ENCODE assay signal across 1 cellular context in the genomic region with DNA sequence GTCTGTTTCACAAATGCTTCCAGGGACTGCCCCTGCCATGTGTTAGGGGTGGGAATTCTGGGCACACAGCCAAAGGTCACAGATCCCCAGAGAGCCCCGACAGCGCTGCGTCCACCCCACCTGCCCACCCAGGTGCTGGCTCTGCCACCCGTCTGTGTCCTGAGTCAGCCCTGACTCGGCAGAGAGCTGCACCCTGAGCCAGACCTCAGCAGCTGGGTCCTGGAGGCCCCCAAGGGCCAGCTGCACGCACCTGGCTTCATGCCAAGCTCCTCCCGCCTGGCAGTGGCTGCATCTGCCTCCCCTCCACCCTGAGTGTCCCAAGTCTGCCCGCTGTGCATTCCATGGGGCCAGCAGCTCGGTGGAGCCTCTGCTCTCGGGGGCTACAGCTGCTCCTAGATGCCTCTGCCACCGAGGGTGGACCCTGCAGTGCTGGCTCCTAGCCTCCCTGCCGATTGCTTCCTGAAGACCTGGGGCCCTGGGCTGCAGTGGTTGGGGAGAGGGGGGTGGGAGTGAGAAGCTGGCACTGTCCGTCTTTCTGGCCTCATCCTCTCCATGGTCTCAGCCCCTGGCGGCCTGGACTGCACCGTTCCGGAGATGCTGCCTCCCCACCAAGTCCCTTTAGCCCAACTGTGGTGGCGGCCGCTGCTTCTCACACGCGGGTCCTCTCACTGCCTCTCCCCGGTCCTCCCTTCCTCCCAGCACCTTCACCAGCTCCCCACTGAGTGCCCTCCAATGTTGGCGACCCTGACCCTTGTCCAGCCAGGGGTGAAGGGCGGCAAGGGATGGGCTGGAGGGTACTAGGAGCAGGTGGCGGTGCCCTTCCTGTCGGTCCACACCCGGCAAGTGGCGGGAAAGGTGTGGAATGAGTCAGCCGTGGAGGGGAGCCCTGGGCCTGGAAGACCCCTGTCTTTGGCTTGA.
TF ChIP-seq lines count a peak whose summit lies in the region.

No MANE protein-coding gene starts in this region.

TF ChIP-seq in HepG2, 621 proteins besides CTCF, POLR2A, EP300 and RAD21 (continued from another document and continues in another):
- TF ChIP-seq, protein P1, sequence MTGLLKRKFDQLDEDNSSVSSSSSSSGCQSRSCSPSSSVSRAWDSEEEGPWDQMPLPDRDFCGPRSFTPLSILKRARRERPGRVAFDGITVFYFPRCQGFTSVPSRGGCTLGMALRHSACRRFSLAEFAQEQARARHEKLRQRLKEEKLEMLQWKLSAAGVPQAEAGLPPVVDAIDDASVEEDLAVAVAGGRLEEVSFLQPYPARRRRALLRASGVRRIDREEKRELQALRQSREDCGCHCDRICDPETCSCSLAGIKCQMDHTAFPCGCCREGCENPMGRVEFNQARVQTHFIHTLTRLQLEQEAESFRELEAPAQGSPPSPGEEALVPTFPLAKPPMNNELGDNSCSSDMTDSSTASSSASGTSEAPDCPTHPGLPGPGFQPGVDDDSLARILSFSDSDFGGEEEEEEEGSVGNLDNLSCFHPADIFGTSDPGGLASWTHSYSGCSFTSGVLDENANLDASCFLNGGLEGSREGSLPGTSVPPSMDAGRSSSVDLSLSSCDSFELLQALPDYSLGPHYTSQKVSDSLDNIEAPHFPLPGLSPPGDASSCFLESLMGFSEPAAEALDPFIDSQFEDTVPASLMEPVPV (CRISPR knock-in tag; IDR thresholded peaks at IDR 0.05): peak; percentile 93; the same call in 1 of the 2 replicates
- no peak for TF ChIP-seq RFX5 (IDR thresholded peaks at IDR 0.05; ENCODE audit: low read depth, low read length)
- no peak for TF ChIP-seq ARNT (IDR thresholded peaks at IDR 0.05)
- TF ChIP-seq ARHGAP35 (CRISPR knock-in tag; IDR thresholded peaks at IDR 0.05; ENCODE audit: borderline replicate concordance): peak; percentile 50; the same call in 1 of the 2 replicates
- peak; percentile 83 for TF ChIP-seq RXRB (CRISPR knock-in tag; IDR thresholded peaks at IDR 0.05; ENCODE audit: borderline replicate concordance)
- peak; percentile 37; the same call in 1 of the 2 replicates for TF ChIP-seq ZNF792 (CRISPR knock-in tag; IDR thresholded peaks at IDR 0.05)
- TF ChIP-seq ZNF292 (CRISPR knock-in tag; IDR thresholded peaks at IDR 0.05; ENCODE audit: borderline replicate concordance, low read depth): peak; percentile 98
- TF ChIP-seq YEATS4 (CRISPR knock-in tag; IDR thresholded peaks at IDR 0.05; ENCODE audit: borderline replicate concordance): no peak
- no peak for TF ChIP-seq TCF12 (IDR thresholded peaks at IDR 0.05)
- TF ChIP-seq TCF12 (CRISPR knock-in tag; IDR thresholded peaks at IDR 0.05): no peak
- no peak for TF ChIP-seq ZNF10 (CRISPR knock-in tag; IDR thresholded peaks at IDR 0.05; ENCODE audit: borderline replicate concordance, low read depth)
- TF ChIP-seq, protein P2, sequence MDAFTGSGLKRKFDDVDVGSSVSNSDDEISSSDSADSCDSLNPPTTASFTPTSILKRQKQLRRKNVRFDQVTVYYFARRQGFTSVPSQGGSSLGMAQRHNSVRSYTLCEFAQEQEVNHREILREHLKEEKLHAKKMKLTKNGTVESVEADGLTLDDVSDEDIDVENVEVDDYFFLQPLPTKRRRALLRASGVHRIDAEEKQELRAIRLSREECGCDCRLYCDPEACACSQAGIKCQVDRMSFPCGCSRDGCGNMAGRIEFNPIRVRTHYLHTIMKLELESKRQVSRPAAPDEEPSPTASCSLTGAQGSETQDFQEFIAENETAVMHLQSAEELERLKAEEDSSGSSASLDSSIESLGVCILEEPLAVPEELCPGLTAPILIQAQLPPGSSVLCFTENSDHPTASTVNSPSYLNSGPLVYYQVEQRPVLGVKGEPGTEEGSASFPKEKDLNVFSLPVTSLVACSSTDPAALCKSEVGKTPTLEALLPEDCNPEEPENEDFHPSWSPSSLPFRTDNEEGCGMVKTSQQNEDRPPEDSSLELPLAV (CRISPR knock-in tag; conservative IDR thresholded peaks at IDR 0.05; ENCODE audit: low read depth): no peak
- TF ChIP-seq ZSCAN29 (CRISPR knock-in tag; conservative IDR thresholded peaks at IDR 0.05): no peak; the same call in 1 of the 2 replicates
- no peak for TF ChIP-seq GPN1 (CRISPR knock-in tag; IDR thresholded peaks at IDR 0.05; ENCODE audit: borderline replicate concordance)
- peak; percentile 88; the same call in 1 of the 2 replicates for TF ChIP-seq ZNF572 (CRISPR knock-in tag; IDR thresholded peaks at IDR 0.05)
- TF ChIP-seq, protein P3, sequence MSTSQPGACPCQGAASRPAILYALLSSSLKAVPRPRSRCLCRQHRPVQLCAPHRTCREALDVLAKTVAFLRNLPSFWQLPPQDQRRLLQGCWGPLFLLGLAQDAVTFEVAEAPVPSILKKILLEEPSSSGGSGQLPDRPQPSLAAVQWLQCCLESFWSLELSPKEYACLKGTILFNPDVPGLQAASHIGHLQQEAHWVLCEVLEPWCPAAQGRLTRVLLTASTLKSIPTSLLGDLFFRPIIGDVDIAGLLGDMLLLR (CRISPR knock-in tag; IDR thresholded peaks at IDR 0.05): no peak
- peak; percentile 12; the same call in 1 of the 2 replicates for TF ChIP-seq ZNF460 (CRISPR knock-in tag; IDR thresholded peaks at IDR 0.05; ENCODE audit: borderline replicate concordance)
- TF ChIP-seq, protein P4, sequence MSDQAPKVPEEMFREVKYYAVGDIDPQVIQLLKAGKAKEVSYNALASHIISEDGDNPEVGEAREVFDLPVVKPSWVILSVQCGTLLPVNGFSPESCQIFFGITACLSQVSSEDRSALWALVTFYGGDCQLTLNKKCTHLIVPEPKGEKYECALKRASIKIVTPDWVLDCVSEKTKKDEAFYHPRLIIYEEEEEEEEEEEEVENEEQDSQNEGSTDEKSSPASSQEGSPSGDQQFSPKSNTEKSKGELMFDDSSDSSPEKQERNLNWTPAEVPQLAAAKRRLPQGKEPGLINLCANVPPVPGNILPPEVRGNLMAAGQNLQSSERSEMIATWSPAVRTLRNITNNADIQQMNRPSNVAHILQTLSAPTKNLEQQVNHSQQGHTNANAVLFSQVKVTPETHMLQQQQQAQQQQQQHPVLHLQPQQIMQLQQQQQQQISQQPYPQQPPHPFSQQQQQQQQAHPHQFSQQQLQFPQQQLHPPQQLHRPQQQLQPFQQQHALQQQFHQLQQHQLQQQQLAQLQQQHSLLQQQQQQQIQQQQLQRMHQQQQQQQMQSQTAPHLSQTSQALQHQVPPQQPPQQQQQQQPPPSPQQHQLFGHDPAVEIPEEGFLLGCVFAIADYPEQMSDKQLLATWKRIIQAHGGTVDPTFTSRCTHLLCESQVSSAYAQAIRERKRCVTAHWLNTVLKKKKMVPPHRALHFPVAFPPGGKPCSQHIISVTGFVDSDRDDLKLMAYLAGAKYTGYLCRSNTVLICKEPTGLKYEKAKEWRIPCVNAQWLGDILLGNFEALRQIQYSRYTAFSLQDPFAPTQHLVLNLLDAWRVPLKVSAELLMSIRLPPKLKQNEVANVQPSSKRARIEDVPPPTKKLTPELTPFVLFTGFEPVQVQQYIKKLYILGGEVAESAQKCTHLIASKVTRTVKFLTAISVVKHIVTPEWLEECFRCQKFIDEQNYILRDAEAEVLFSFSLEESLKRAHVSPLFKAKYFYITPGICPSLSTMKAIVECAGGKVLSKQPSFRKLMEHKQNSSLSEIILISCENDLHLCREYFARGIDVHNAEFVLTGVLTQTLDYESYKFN (CRISPR knock-in tag; conservative IDR thresholded peaks at IDR 0.05): peak; percentile 87
- TF ChIP-seq ZNF260 (CRISPR knock-in tag; IDR thresholded peaks at IDR 0.05; ENCODE audit: borderline replicate concordance, low read depth): no peak
- peak; percentile 85; the same call in 1 of the 2 replicates for TF ChIP-seq ZBTB20 (CRISPR knock-in tag; IDR thresholded peaks at IDR 0.05; ENCODE audit: borderline replicate concordance, low read depth)
- no peak for TF ChIP-seq ZNF883 (CRISPR knock-in tag; IDR thresholded peaks at IDR 0.05; ENCODE audit: not compliant biosample characterization)
- TF ChIP-seq ZNF737 (CRISPR knock-in tag; IDR thresholded peaks at IDR 0.05; ENCODE audit: borderline replicate concordance): no peak
- no peak; the same call in 1 of the 2 replicates for TF ChIP-seq CHD4 (IDR thresholded peaks at IDR 0.05; ENCODE audit: borderline replicate concordance, low read length)
- TF ChIP-seq GTF3A (CRISPR knock-in tag; conservative IDR thresholded peaks at IDR 0.05): peak; percentile 85; the same call in 1 of the 2 replicates
- TF ChIP-seq, protein P5, sequence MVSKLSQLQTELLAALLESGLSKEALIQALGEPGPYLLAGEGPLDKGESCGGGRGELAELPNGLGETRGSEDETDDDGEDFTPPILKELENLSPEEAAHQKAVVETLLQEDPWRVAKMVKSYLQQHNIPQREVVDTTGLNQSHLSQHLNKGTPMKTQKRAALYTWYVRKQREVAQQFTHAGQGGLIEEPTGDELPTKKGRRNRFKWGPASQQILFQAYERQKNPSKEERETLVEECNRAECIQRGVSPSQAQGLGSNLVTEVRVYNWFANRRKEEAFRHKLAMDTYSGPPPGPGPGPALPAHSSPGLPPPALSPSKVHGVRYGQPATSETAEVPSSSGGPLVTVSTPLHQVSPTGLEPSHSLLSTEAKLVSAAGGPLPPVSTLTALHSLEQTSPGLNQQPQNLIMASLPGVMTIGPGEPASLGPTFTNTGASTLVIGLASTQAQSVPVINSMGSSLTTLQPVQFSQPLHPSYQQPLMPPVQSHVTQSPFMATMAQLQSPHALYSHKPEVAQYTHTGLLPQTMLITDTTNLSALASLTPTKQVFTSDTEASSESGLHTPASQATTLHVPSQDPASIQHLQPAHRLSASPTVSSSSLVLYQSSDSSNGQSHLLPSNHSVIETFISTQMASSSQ (IDR thresholded peaks at IDR 0.05; ENCODE audit: low read depth): no peak
- TF ChIP-seq, protein P5 (CRISPR knock-in tag; IDR thresholded peaks at IDR 0.05; ENCODE audit: borderline replicate concordance): peak; percentile 51
- TF ChIP-seq ZNF558 (CRISPR knock-in tag; IDR thresholded peaks at IDR 0.05; ENCODE audit: borderline replicate concordance): no peak
- TF ChIP-seq ZBTB7A (CRISPR knock-in tag; IDR thresholded peaks at IDR 0.05): peak; percentile 93
- TF ChIP-seq, protein P6, sequence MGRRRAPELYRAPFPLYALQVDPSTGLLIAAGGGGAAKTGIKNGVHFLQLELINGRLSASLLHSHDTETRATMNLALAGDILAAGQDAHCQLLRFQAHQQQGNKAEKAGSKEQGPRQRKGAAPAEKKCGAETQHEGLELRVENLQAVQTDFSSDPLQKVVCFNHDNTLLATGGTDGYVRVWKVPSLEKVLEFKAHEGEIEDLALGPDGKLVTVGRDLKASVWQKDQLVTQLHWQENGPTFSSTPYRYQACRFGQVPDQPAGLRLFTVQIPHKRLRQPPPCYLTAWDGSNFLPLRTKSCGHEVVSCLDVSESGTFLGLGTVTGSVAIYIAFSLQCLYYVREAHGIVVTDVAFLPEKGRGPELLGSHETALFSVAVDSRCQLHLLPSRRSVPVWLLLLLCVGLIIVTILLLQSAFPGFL (CRISPR knock-in tag; IDR thresholded peaks at IDR 0.05): no peak
- TF ChIP-seq ZNF75D (CRISPR knock-in tag; IDR thresholded peaks at IDR 0.05; ENCODE audit: borderline replicate concordance): no peak
- TF ChIP-seq PHF8 (CRISPR knock-in tag; IDR thresholded peaks at IDR 0.05): peak; percentile 25; the same call in 1 of the 2 replicates
- no peak for TF ChIP-seq ZNF703 (CRISPR knock-in tag; IDR thresholded peaks at IDR 0.05; ENCODE audit: borderline replicate concordance)
- TF ChIP-seq CREM (IDR thresholded peaks at IDR 0.05): no peak
- TF ChIP-seq CREM (CRISPR knock-in tag; IDR thresholded peaks at IDR 0.05): no peak
- TF ChIP-seq BCL6 (CRISPR knock-in tag; IDR thresholded peaks at IDR 0.05): peak; percentile 67
- TF ChIP-seq BRCA1 (CRISPR knock-in tag; IDR thresholded peaks at IDR 0.05): no peak
- TF ChIP-seq ZNF619 (CRISPR knock-in tag; IDR thresholded peaks at IDR 0.05): peak; percentile 91
- peak; percentile 44; the same call in 1 of the 2 replicates for TF ChIP-seq KDM6A (CRISPR knock-in tag; IDR thresholded peaks at IDR 0.05; ENCODE audit: low read depth)
- TF ChIP-seq, protein P7, sequence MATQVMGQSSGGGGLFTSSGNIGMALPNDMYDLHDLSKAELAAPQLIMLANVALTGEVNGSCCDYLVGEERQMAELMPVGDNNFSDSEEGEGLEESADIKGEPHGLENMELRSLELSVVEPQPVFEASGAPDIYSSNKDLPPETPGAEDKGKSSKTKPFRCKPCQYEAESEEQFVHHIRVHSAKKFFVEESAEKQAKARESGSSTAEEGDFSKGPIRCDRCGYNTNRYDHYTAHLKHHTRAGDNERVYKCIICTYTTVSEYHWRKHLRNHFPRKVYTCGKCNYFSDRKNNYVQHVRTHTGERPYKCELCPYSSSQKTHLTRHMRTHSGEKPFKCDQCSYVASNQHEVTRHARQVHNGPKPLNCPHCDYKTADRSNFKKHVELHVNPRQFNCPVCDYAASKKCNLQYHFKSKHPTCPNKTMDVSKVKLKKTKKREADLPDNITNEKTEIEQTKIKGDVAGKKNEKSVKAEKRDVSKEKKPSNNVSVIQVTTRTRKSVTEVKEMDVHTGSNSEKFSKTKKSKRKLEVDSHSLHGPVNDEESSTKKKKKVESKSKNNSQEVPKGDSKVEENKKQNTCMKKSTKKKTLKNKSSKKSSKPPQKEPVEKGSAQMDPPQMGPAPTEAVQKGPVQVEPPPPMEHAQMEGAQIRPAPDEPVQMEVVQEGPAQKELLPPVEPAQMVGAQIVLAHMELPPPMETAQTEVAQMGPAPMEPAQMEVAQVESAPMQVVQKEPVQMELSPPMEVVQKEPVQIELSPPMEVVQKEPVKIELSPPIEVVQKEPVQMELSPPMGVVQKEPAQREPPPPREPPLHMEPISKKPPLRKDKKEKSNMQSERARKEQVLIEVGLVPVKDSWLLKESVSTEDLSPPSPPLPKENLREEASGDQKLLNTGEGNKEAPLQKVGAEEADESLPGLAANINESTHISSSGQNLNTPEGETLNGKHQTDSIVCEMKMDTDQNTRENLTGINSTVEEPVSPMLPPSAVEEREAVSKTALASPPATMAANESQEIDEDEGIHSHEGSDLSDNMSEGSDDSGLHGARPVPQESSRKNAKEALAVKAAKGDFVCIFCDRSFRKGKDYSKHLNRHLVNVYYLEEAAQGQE (IDR thresholded peaks at IDR 0.05; ENCODE audit: borderline replicate concordance in 1 of 2, low read depth in 1 of 2, low read length in 2 of 2): no peak
- TF ChIP-seq ZNF615 (CRISPR knock-in tag; IDR thresholded peaks at IDR 0.05; ENCODE audit: borderline replicate concordance): no peak
- peak; percentile 74 for TF ChIP-seq NCOA2 (CRISPR knock-in tag; IDR thresholded peaks at IDR 0.05)
- TF ChIP-seq ERF (CRISPR knock-in tag; IDR thresholded peaks at IDR 0.05): peak; percentile 88
